ENCODE assay signal across 25 cellular contexts in the genomic region with DNA sequence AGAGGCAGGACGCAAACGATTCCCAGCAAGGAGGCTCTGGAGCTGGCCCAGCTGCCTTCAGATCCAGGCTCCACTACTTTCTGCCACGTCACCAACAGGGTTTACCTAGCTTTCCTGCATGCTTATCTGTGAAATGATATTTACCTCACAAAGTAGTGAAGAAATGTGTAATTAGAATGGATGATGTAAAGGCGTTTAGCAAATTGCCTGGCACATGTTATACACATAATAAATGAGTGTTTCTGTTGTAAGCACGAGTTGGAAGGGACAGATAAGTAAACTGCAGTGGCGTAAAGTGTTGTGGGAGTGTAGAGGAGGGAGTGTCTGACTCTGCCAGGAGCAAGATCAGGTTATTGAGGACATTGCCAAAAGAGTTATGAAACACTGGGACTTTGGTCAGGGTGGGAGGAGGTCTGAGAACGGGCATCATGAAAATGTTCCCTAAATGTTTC. TPM values are rescaled to one million over a fixed set of nuclear protein-coding genes. Genes with fewer than 3 reads are reported as not detected.
DNase-seq lines count a peak whose midpoint lies in the region; ATAC-seq, FAIRE-seq and TF ChIP-seq lines count a peak whose summit lies in the region.
"Had no signal": no experiment of that assay in that cellular context is flagged by ENCODE, and none has a peak within 500 bp of the region (broad histone marks: within the 10 kb centered on the region; RNA-seq: fewer than 3 reads in every experiment).

No MANE protein-coding gene starts in this region.

- H3K4me3 ChIP-seq in IMR-90 (ENCODE audit: insufficient read depth, low read depth, low read length) (no peak overlapping the region), H1 (ENCODE audit: extremely low read depth in 1 of 4, insufficient read depth in 2 of 4, low read depth in 3 of 4, low read length in 4 of 4) (no peak overlapping the region), mucosa of descending colon (no peak overlapping the region), suprapubic skin (no peak overlapping the region)
- H3K4me3 ChIP-seq: heart left ventricle, prostate gland, skin epidermis had no signal

- ATAC-seq in IMR-90 (ENCODE audit: low read depth) (no peak), mucosa of descending colon (peak; percentile 70), natural killer cell (no peak), HG03039 (IDR thresholded peaks at IDR 0.05; ENCODE audit: unreplicated experiment) (no peak)
- ATAC-seq: activated naive CD4-positive, alpha-beta T cell treated with anti-CD3 and anti-CD28 coated beads, Interleukin-2, amount 50 U/mL, for 72 hours; heart left ventricle; PC-3; stimulated activated memory B cell treated with anti-CD40 and anti-IgM and Interleukin-4, amounts not matched to agents 10 μg/mL and 1 μg/mL and 100 μg/mL, for 72 hours; WTC11 had no signal

- TF ChIP-seq RAD21 in IMR-90 (IDR thresholded peaks at IDR 0.05; ENCODE audit: low read length) (no peak), H1 (IDR thresholded peaks at IDR 0.05 in 1 of 2, conservative IDR thresholded peaks at IDR 0.05 in 1 of 2; ENCODE audit: low read depth in 2 of 2, low read length in 2 of 2) (no peak)

- peaks cover 0 to 11% of the 10 kb centered on the region in 2 donors for H3K4me1 Mint-ChIP-seq in natural killer cell
- H3K4me1 Mint-ChIP-seq: central memory CD8-positive, alpha-beta T cell had no signal

- 70% methylated on average over 4 of the region's 7 CpGs; no CpG with 5 or more reads in 1 of the 2 experiments for WGBS in IMR-90 (ENCODE audit: extremely low coverage in 2 of 2, insufficient read length in 1 of 2), 2 experiments
- 69% methylated on average over 7 of the region's 7 CpGs; no CpG with 5 or more reads in 1 of the 2 experiments for WGBS in H1 (ENCODE audit: extremely low coverage in 1 of 2, insufficient coverage in 1 of 2, insufficient read length in 1 of 2, insufficient replicate concordance in 2 of 2, low coverage in 1 of 2, low lambda C conversion rate in 2 of 2, missing lambda C conversion rate in 1 of 2), 2 experiments
- WGBS in suprapubic skin, result 55% methylated on average over 7 of the region's 7 CpGs

- H4K8ac ChIP-seq in IMR-90 (ENCODE audit: low read depth in 2 of 2, low read length in 2 of 2) (no peak overlapping the region), H1 (ENCODE audit: extremely low read depth, insufficient read depth, low read length) (no peak overlapping the region)

- dilution Hi-C loops in IMR-90 (cut with HindIII; ENCODE audit: low sequenced_read_pairs, unreplicated experiment), result no loop called here

- H3K9me3 ChIP-seq in IMR-90 (ENCODE audit: control insufficient read depth, insufficient read depth, low read length), result no peaks in the 10 kb centered on the region
- H3K9me3 ChIP-seq in H1 (ENCODE audit: insufficient read depth in 2 of 2, low read depth in 1 of 2, low read length in 1 of 2), result no peaks in the 10 kb centered on the region
- no peaks in the 10 kb centered on the region for H3K9me3 ChIP-seq in mucosa of descending colon
- H3K9me3 ChIP-seq in suprapubic skin, result no peaks in the 10 kb centered on the region
- H3K9me3 ChIP-seq: heart left ventricle, prostate gland had no signal

- peak overlapping the region; percentile 2; the same call in 1 of the 2 replicates for H4K91ac ChIP-seq in IMR-90 (ENCODE audit: insufficient read depth, low read depth, low read length)
- no peak overlapping the region for H4K91ac ChIP-seq in H1 (replicated peaks; ENCODE audit: insufficient read length, low read length)

- H2BK20ac ChIP-seq in IMR-90 (ENCODE audit: low read depth, low read length) (no peak overlapping the region), H1 (ENCODE audit: low read length) (0 out of 2 replicates have a peak overlapping the region, but pooled peaks have one; percentile 8)

- peak overlapping the region; percentile 12; the same call in 1 of the 2 replicates for H2BK12ac ChIP-seq in H1 (ENCODE audit: low read depth, low read length)

- TF ChIP-seq POLR2A in IMR-90 (IDR thresholded peaks at IDR 0.05; ENCODE audit: low read depth, low read length) (no peak), H1 (IDR thresholded peaks at IDR 0.05; ENCODE audit: control extremely low read depth in 1 of 2, low read depth in 2 of 2, low read length in 2 of 2) (no peak), suprapubic skin (IDR thresholded peaks at IDR 0.05) (no peak)

- no peaks in the 10 kb centered on the region for H3K9me3 Mint-ChIP-seq in natural killer cell
- H3K9me3 Mint-ChIP-seq: activated naive CD4-positive, alpha-beta T cell treated with anti-CD3 and anti-CD28 coated beads, Interleukin-2, amount 50 U/mL, for 72 hours; activated T-helper 2 cell treated with anti-CD3 and anti-CD28 coated beads, Interferon-gamma antibody, Interleukin-2, Interleukin-4, amounts not matched to agents 10 μg/mL and 5 μg/mL and 100 μg/mL, durations not matched to agents 14 hours and 24 hours and 36 hours; CD14-positive monocyte; central memory CD8-positive, alpha-beta T cell; stimulated activated memory B cell treated with anti-CD40 and anti-IgM and Interleukin-4, amounts not matched to agents 10 μg/mL and 1 μg/mL and 100 μg/mL, for 72 hours; WTC11 had no signal

- H3K4me1 ChIP-seq in IMR-90 (ENCODE audit: control insufficient read depth, insufficient read depth, low read length) (peaks cover 6% of the 10 kb centered on the region), H1 (replicated peaks in 1 of 4; ENCODE audit: control insufficient read depth in 3 of 4, insufficient read depth in 4 of 4, low read length in 3 of 4) (peaks cover 2 to 20% (median 7%) of the 10 kb centered on the region in 4 experiments), mucosa of descending colon (ENCODE audit: low read depth) (peaks cover 16% of the 10 kb centered on the region), suprapubic skin (peaks cover 24% of the 10 kb centered on the region)
- H3K4me1 ChIP-seq: prostate gland had no signal

- peaks cover 6 to 15% of the 10 kb centered on the region in 2 donors for H3K27me3 Mint-ChIP-seq in natural killer cell (ENCODE audit: low read depth in 2 of 2)
- H3K27me3 Mint-ChIP-seq: central memory CD8-positive, alpha-beta T cell had no signal

- H3K27ac ChIP-seq in IMR-90 (ENCODE audit: insufficient read depth, low read length), result no peak overlapping the region
- no peak overlapping the region for H3K27ac ChIP-seq in H1 (ENCODE audit: low read depth, low read length)
- peak overlapping the region; percentile 28 for H3K27ac ChIP-seq in suprapubic skin
- H3K27ac ChIP-seq: heart left ventricle, prostate gland had no signal

- no peak overlapping the region for H2BK120ac ChIP-seq in IMR-90 (ENCODE audit: low read depth, low read length)
- H2BK120ac ChIP-seq in H1 (replicated peaks; ENCODE audit: low read depth, low read length), result no peak overlapping the region

- H4K20me1 ChIP-seq in IMR-90 (ENCODE audit: insufficient read depth, low read length), result peaks cover 14% of the 10 kb centered on the region; the same call in 1 of the 2 replicates
- H4K20me1 ChIP-seq in H1 (replicated peaks in 1 of 2; ENCODE audit: control insufficient read depth in 1 of 2, insufficient read depth in 2 of 2, low read length in 2 of 2), result no peaks in the 10 kb centered on the region

- in situ Hi-C loops in IMR-90 (cut with MboI; ENCODE audit: low sequenced_read_pairs), result no loop called here

- H3K27me3 ChIP-seq in IMR-90 (ENCODE audit: control insufficient read depth, insufficient read depth, low read length) (no peaks in the 10 kb centered on the region), H1 (replicated peaks in 1 of 4; ENCODE audit: control insufficient read depth in 3 of 4, extremely low read depth in 1 of 4, insufficient read depth in 3 of 4, low read length in 3 of 4) (no peaks in the 10 kb centered on the region), suprapubic skin (no peaks in the 10 kb centered on the region)
- H3K27me3 ChIP-seq: heart left ventricle had no signal

- DNase-seq in IMR-90, result no peak
- no peak for DNase-seq in H1 (ENCODE audit: low read depth in 1 of 2, low spot score in 2 of 2)
- peak in 2 of 3 donors; percentile 36 to 41 for DNase-seq in mucosa of descending colon
- DNase-seq in suprapubic skin (ENCODE audit: low spot score in 2 of 2), result no peak
- DNase-seq in natural killer cell, result no peak
- no peak for DNase-seq in NCI-H1417 treated with DMSO at 0.1 percent for 48 hours (lab: John Stamatoyannopoulos, UW)
- DNase-seq: activated CD4-positive, alpha-beta T cell treated with anti-CD3 and anti-CD28 coated beads, Interleukin-2, amount 50 U/mL, for 1 hour; aorta; Calu3; midbrain; NCI-H2081 treated with DMSO at 0.1 percent for 48 hours; PC-3; stimulated activated CD4-positive, alpha-beta T cell treated with anti-CD3 and anti-CD28 coated beads, Interleukin-4, amount 100 ng/mL, for 1 hour; T-helper 9 cell had no signal

- H2BK5ac ChIP-seq in IMR-90 (ENCODE audit: low read depth, low read length, poor library complexity, severe bottlenecking), result no peak overlapping the region
- no peak overlapping the region for H2BK5ac ChIP-seq in H1 (ENCODE audit: low read depth, low read length)

- H3K4me2 ChIP-seq in IMR-90 (ENCODE audit: low read depth, low read length), result no peak overlapping the region
- no peak overlapping the region for H3K4me2 ChIP-seq in H1 (ENCODE audit: insufficient read depth in 1 of 2, low read depth in 2 of 2, low read length in 2 of 2)

- H3K23ac ChIP-seq in IMR-90 (ENCODE audit: low read depth, low read length) (no peak overlapping the region), H1 (ENCODE audit: insufficient read length) (no peak overlapping the region)

- H3K23me2 ChIP-seq in H1 (ENCODE audit: low read depth, low read length), result peaks cover 10% of the 10 kb centered on the region

- intact Hi-C loops in IMR-90 (cut with micrococcal nuclease) (loop anchor here (5.0 kb wide), 1 partner anchor 68 kb away; no protein-coding TSS in a partner anchor), mucosa of descending colon (cut with DNase I, micrococcal nuclease) (loop anchor here in 1 of 2 donors (10.0 kb wide), 1 partner anchor 65 kb away; no protein-coding TSS in a partner anchor), natural killer cell (cut with micrococcal nuclease) (no loop called here)

- no peak overlapping the region for H2BK15ac ChIP-seq in IMR-90 (ENCODE audit: low read depth, low read length)
- no peak overlapping the region for H2BK15ac ChIP-seq in H1 (ENCODE audit: low read length)

- no peaks in the 10 kb centered on the region for H3K36me3 Mint-ChIP-seq in natural killer cell
- H3K36me3 Mint-ChIP-seq: CD14-positive monocyte; stimulated activated memory B cell treated with anti-CD40 and anti-IgM and Interleukin-4, amounts not matched to agents 10 μg/mL and 1 μg/mL and 100 μg/mL, for 72 hours; WTC11 had no signal

- TF ChIP-seq CTCF in IMR-90 (conservative IDR thresholded peaks at IDR 0.05; ENCODE audit: low read depth, low read length) (no peak), H1 (IDR thresholded peaks at IDR 0.05; ENCODE audit: control extremely low read depth in 1 of 3, insufficient read depth in 1 of 3, low read depth in 1 of 3, low read length in 3 of 3) (no peak), mucosa of descending colon (IDR thresholded peaks at IDR 0.05) (no peak), suprapubic skin (IDR thresholded peaks at IDR 0.05) (no peak), natural killer cell (IDR thresholded peaks at IDR 0.05) (no peak)

- TF ChIP-seq EP300 in H1 (IDR thresholded peaks at IDR 0.05; ENCODE audit: borderline replicate concordance in 1 of 2, low read depth in 2 of 2, low read length in 2 of 2), result no peak
- TF ChIP-seq EP300 in suprapubic skin (IDR thresholded peaks at IDR 0.05), result no peak

- BruUV-seq in IMR-90 (replicated peaks; lab: Mats Ljungman, UMichigan), result no TSS peak

- 0 out of 2 replicates have a peak overlapping the region, but pooled peaks have one; percentile 5 for H2AK5ac ChIP-seq in IMR-90 (ENCODE audit: low read depth, low read length)
- H2AK5ac ChIP-seq in H1 (ENCODE audit: low read depth, low read length), result 0 out of 2 replicates have a peak overlapping the region, but pooled peaks have one; percentile 24

- H3K9me1 ChIP-seq in IMR-90 (ENCODE audit: insufficient read depth, low read length), result 0 out of 2 replicates have a peak, but pooled peaks cover 4% of the 10 kb centered on the region

- H3K18ac ChIP-seq in IMR-90 (ENCODE audit: low read depth, low read length) (no peak overlapping the region), H1 (ENCODE audit: extremely low read depth, low read length) (no peak overlapping the region)

- H3K4me3 Mint-ChIP-seq in natural killer cell, result no peak overlapping the region
- H3K4me3 Mint-ChIP-seq: central memory CD8-positive, alpha-beta T cell; stimulated activated memory B cell treated with anti-CD40 and anti-IgM and Interleukin-4, amounts not matched to agents 10 μg/mL and 1 μg/mL and 100 μg/mL, for 72 hours; WTC11 had no signal

- peaks cover 3 to 26% of the 10 kb centered on the region in 2 experiments; a peak in 3 of 4 replicates for H3K79me1 ChIP-seq in IMR-90 (ENCODE audit: low read depth in 1 of 2, low read length in 2 of 2)
- H3K79me1 ChIP-seq in H1 (ENCODE audit: low read depth, low read length), result no peaks in the 10 kb centered on the region

- POLR2A ChIA-PET in IMR-90 (lab: Charles Lee; ENCODE audit: unreplicated experiment) (no interaction called here), H1 (lab: Charles Lee; ENCODE audit: partially characterized antibody) (interaction anchor here (1.1 to 43.8 kb wide), 4 partner anchors 2 to 166 kb away, joined by 3 to 1505 read pairs (median 755); partner anchors contain the start of genes CHAC1, DLL4 and INO80)

- H3K9ac ChIP-seq in IMR-90 (ENCODE audit: low read depth, low read length) (no peak overlapping the region), H1 (replicated peaks in 1 of 4; ENCODE audit: extremely low read depth in 1 of 4, low read depth in 3 of 4, low read length in 3 of 4) (no peak overlapping the region)

- H3K56ac ChIP-seq in IMR-90 (ENCODE audit: extremely low read depth, insufficient read depth, low read length), result no peak overlapping the region
- H3K56ac ChIP-seq in H1 (replicated peaks; ENCODE audit: insufficient read length, low read depth, low read length), result no peak overlapping the region

- no peak for FAIRE-seq in H1 (lab: Jason Lieb, UNC)
- FAIRE-seq: H54 had no signal

- H2AFZ ChIP-seq in IMR-90 (replicated peaks; ENCODE audit: low read length, poor library complexity) (no peak overlapping the region), H1 (ENCODE audit: low read length) (no peak overlapping the region)

- H3K14ac ChIP-seq in IMR-90 (replicated peaks; ENCODE audit: low read depth, low read length) (no peak overlapping the region), H1 (ENCODE audit: insufficient read length) (no peak overlapping the region)

- no peak overlapping the region for H2AK9ac ChIP-seq in IMR-90 (replicated peaks; ENCODE audit: low read depth, low read length, poor library complexity)

- H3K4ac ChIP-seq in IMR-90 (ENCODE audit: low read depth, low read length), result no peak overlapping the region
- H3K4ac ChIP-seq in H1 (replicated peaks; ENCODE audit: insufficient read length, low read depth, low read length), result no peak overlapping the region

- H3K36me3 ChIP-seq in IMR-90 (ENCODE audit: control insufficient read depth, insufficient read depth, low read length) (0 out of 2 replicates have a peak, but pooled peaks cover 3% of the 10 kb centered on the region), H1 (ENCODE audit: control insufficient read depth in 2 of 4, insufficient read depth in 4 of 4, low read length in 3 of 4) (peaks cover 0 to 8% (median 0%) of the 10 kb centered on the region in 4 experiments; a peak in 3 of 8 replicates), mucosa of descending colon (ENCODE audit: low read depth) (no peaks in the 10 kb centered on the region), suprapubic skin (no peaks in the 10 kb centered on the region)
- H3K36me3 ChIP-seq: heart left ventricle, prostate gland had no signal

- H3K79me2 ChIP-seq in H1 (ENCODE audit: control insufficient read depth in 1 of 2, insufficient read depth in 2 of 2, low read length in 2 of 2), result peaks cover 0 to 9% of the 10 kb centered on the region in 2 experiments; a peak in 2 of 4 replicates

- CTCF ChIA-PET in IMR-90 (lab: Yijun Ruan, JAX), result no interaction called here
- CTCF ChIA-PET in H1 (lab: Charles Lee; ENCODE audit: partially characterized antibody), result interaction anchor here (0.7 to 33.1 kb wide), 7 partner anchors 9 to 259 kb away, joined by 3 to 590 read pairs (median 7); partner anchors contain the start of gene DLL4

- no peak overlapping the region for H3K27ac Mint-ChIP-seq in natural killer cell
- H3K27ac Mint-ChIP-seq: activated naive CD4-positive, alpha-beta T cell treated with anti-CD3 and anti-CD28 coated beads, Interleukin-2, amount 50 U/mL, for 72 hours; activated T-helper 2 cell treated with anti-CD3 and anti-CD28 coated beads, Interferon-gamma antibody, Interleukin-2, Interleukin-4, amounts not matched to agents 10 μg/mL and 5 μg/mL and 100 μg/mL, durations not matched to agents 14 hours and 24 hours and 36 hours; CD14-positive monocyte; stimulated activated memory B cell treated with anti-CD40 and anti-IgM and Interleukin-4, amounts not matched to agents 10 μg/mL and 1 μg/mL and 100 μg/mL, for 72 hours; WTC11 had no signal

- H4K5ac ChIP-seq in IMR-90 (ENCODE audit: low read depth, low read length) (no peak overlapping the region), H1 (ENCODE audit: insufficient read length, low read depth, low read length) (no peak overlapping the region)

RNA-seq across cellular contexts. Expression of gene CHAC1, which starts 3.5 kb away (rescaled TPM):
- total RNA-seq in IMR-90 (2012; rRNA removed), result 41.9 and 51.3 TPM in 2 replicates
- polyA plus RNA-seq in IMR-90 (2012; rRNA removed), result 72.5 and 77.8 TPM in 2 replicates
- polyA plus RNA-seq in IMR-90 (2012; cell fraction: cytosol; rRNA removed), result 40.3 and 108 TPM in 2 replicates
- 31.6 and 74.8 TPM in 2 replicates for polyA plus RNA-seq in IMR-90 (2012; cell fraction: nucleus; rRNA removed; ENCODE audit: low replicate concordance)
- total RNA-seq in H1 (2021; fragmentation: NEBNext Ultra II Directional; extraction: Animal tissue kit (Norgen Biotek cat#: 25700)), result 28.7 and 34.3 TPM in 2 replicates
- polyA plus RNA-seq in H1 (2011; rRNA removed), result 159 and 215 TPM in 2 replicates
- 112 TPM for polyA plus RNA-seq in H1 (2011; cell fraction: cytosol; rRNA removed)
- 104 TPM for polyA plus RNA-seq in H1 (2011; cell fraction: nucleus; rRNA removed)
- polyA plus RNA-seq in H1 (2012, experiment 1 of 2), result 33.4 to 49.1 TPM (median 43.9 TPM) in 4 replicates
- polyA plus RNA-seq in H1 (2012, experiment 2 of 2), result 56.2 TPM
- 17.9 TPM for polyA plus RNA-seq in H1 (2013, experiment 1 of 2)
- polyA plus RNA-seq in H1 (2013, experiment 2 of 2), result 16.9 TPM
- polyA minus RNA-seq in H1 (2011; rRNA and poly(A)+ RNA removed), result 55.7 and 84.0 TPM in 2 replicates
- 89.2 TPM for polyA minus RNA-seq in H1 (2011; cell fraction: cytosol; rRNA and poly(A)+ RNA removed)
- polyA minus RNA-seq in H1 (2011; cell fraction: nucleus; rRNA and poly(A)+ RNA removed), result 65.8 TPM
- total RNA-seq in mucosa of descending colon, result 1 to 10 TPM in 2 of 3 donors, under 1 TPM in 1; 0.69 to 3.1 (median 2.6) TPM
- 1 to 10 TPM in 3 of 4 donors, not detected in 1; 2.6 to 10.0 (median 3.3) TPM for total RNA-seq in suprapubic skin
- 1 to 10 TPM in 2 of 3 donors, not detected in 1; 1.1 to 1.7 TPM for total RNA-seq in natural killer cell
- polyA plus RNA-seq: CD14-positive monocyte had no signal

RNA-seq across cellular contexts. Expression of gene DLL4, which starts 20.6 kb away (rescaled TPM):
- total RNA-seq in IMR-90 (2012; rRNA removed) (1.7 and 1.8 TPM in 2 replicates), mucosa of descending colon (10 to 100 TPM in 2 of 3 donors, 1 to 10 TPM in 1; 9.4 to 23.0 (median 15.6) TPM), suprapubic skin (1 to 10 TPM in 3 of 4 donors, under 1 TPM in 1; 0.47 to 5.3 (median 2.6) TPM), natural killer cell (under 1 TPM in 2 of 3 donors, not detected in 1; 0.10 to 0.16 TPM)
- polyA plus RNA-seq in IMR-90 (2012; rRNA removed) (3.4 and 3.6 TPM in 2 replicates), H1 (2011; rRNA removed) (0.22 and 0.23 TPM in 2 replicates)
- polyA plus RNA-seq in IMR-90 (2012; cell fraction: cytosol; rRNA removed), result 2.3 and 2.9 TPM in 2 replicates
- polyA plus RNA-seq in IMR-90 (2012; cell fraction: nucleus; rRNA removed; ENCODE audit: low replicate concordance), result 2.4 and 5.1 TPM in 2 replicates
- total RNA-seq in H1 (2021; fragmentation: NEBNext Ultra II Directional; extraction: Animal tissue kit (Norgen Biotek cat#: 25700)), result 0.48 and 0.60 TPM in 2 replicates
- polyA plus RNA-seq in H1 (2011; cell fraction: cytosol; rRNA removed), result 0.21 TPM
- polyA plus RNA-seq in H1 (2011; cell fraction: nucleus; rRNA removed), result 1.0 TPM
- 0.12 to 0.18 TPM (median 0.17 TPM) in 3 of 4 replicates, not detected in the other for polyA plus RNA-seq in H1 (2012, experiment 1 of 2)
- 0.16 TPM for polyA plus RNA-seq in H1 (2012, experiment 2 of 2)
- polyA plus RNA-seq in H1 (2013, experiment 1 of 2), result 0.20 TPM
- 0.20 TPM for polyA plus RNA-seq in H1 (2013, experiment 2 of 2)
- polyA minus RNA-seq in H1 (2011; rRNA and poly(A)+ RNA removed), result 0.27 and 0.85 TPM in 2 replicates
- not detected for polyA minus RNA-seq in H1 (2011; cell fraction: cytosol; rRNA and poly(A)+ RNA removed)
- polyA minus RNA-seq in H1 (2011; cell fraction: nucleus; rRNA and poly(A)+ RNA removed), result 2.5 TPM
- total RNA-seq: Calu3 had no signal
- polyA plus RNA-seq: CD14-positive monocyte had no signal

RNA-seq across cellular contexts. Expression of gene VPS18, which starts 55.5 kb away (rescaled TPM):
- 30.0 and 32.3 TPM in 2 replicates for total RNA-seq in IMR-90 (2012; rRNA removed)
- polyA plus RNA-seq in IMR-90 (2012; rRNA removed), result 19.3 and 20.8 TPM in 2 replicates
- 15.0 and 19.5 TPM in 2 replicates for polyA plus RNA-seq in IMR-90 (2012; cell fraction: cytosol; rRNA removed)
- polyA plus RNA-seq in IMR-90 (2012; cell fraction: nucleus; rRNA removed; ENCODE audit: low replicate concordance), result 15.5 and 29.3 TPM in 2 replicates
- total RNA-seq in H1 (2021; fragmentation: NEBNext Ultra II Directional; extraction: Animal tissue kit (Norgen Biotek cat#: 25700)), result 31.9 and 32.7 TPM in 2 replicates
- polyA plus RNA-seq in H1 (2011; rRNA removed), result 28.9 and 32.9 TPM in 2 replicates
- polyA plus RNA-seq in H1 (2011; cell fraction: cytosol; rRNA removed), result 27.4 TPM
- polyA plus RNA-seq in H1 (2011; cell fraction: nucleus; rRNA removed), result 35.6 TPM
- 19.1 to 31.3 TPM (median 29.5 TPM) in 4 replicates for polyA plus RNA-seq in H1 (2012, experiment 1 of 2)
- polyA plus RNA-seq in H1 (2012, experiment 2 of 2), result 32.6 TPM
- 12.6 TPM for polyA plus RNA-seq in H1 (2013, experiment 1 of 2)
- 11.3 TPM for polyA plus RNA-seq in H1 (2013, experiment 2 of 2)
- 65.4 and 80.3 TPM in 2 replicates for polyA minus RNA-seq in H1 (2011; rRNA and poly(A)+ RNA removed)
- polyA minus RNA-seq in H1 (2011; cell fraction: cytosol; rRNA and poly(A)+ RNA removed), result 39.1 TPM
- 31.4 TPM for polyA minus RNA-seq in H1 (2011; cell fraction: nucleus; rRNA and poly(A)+ RNA removed)
- 10 to 100 TPM; 14.1 to 21.1 (median 18.0) TPM for total RNA-seq in mucosa of descending colon
- 10 to 100 TPM; 15.0 to 24.9 (median 19.7) TPM for total RNA-seq in suprapubic skin
- total RNA-seq in natural killer cell, result 10 to 100 TPM; 30.8 to 35.6 (median 34.1) TPM

Comparison
In these comparisons a context has a peak if more than half of its experiments do, and no peak if none do; other contexts are left out.
1. DNase-seq: peak in mucosa of descending colon (2 of 3); none in IMR-90 (single experiment), H1 (0 of 2), suprapubic skin (0 of 2), natural killer cell (single experiment) and NCI-H1417 treated with DMSO at 0.1 percent for 48 hours (single experiment).